Comparison of ENCODE assay signal across 22 cellular contexts in genomic region chr1:162475089-162475488, GRCh38. TPM values are rescaled to one million over a fixed set of nuclear protein-coding genes. Genes with fewer than 3 reads are reported as not detected.
DNase-seq lines count a peak whose midpoint lies in the region; ATAC-seq and TF ChIP-seq lines count a peak whose summit lies in the region.
"Had no signal": no experiment of that assay in that cellular context is flagged by ENCODE, and none has a peak within 500 bp of the region (broad histone marks: within the 10 kb centered on the region; RNA-seq: fewer than 3 reads in every experiment).

No MANE protein-coding gene starts in this region.

- DNase-seq in Right ventricle myocardium superior (no peak), left ventricle myocardium superior (no peak), amygdala (lab: John Stamatoyannopoulos, UW) (peak in 29 of 56 donors; percentile 1 to 68 (median 12)), left lobe of liver (ENCODE audit: low spot score) (peak; percentile 49), aorta (no peak), endodermal cell (no peak), foreskin keratinocyte (no peak)
- no peak for DNase-seq in activated naive CD4-positive, alpha-beta T cell treated with anti-CD3 and anti-CD28 coated beads, Interleukin-2, amount 50 U/mL, for 72 hours (ENCODE audit: low spot score in 2 of 2)
- DNase-seq: BE2C; Caco-2; CD4-positive, alpha-beta T cell; DMS153; GF-D8; GOT3; KG1; NCI-H1092; NCI-H1436 treated with DMSO at 0.1 percent for 48 hours; NCI-H2081; NCI-H2171 treated with DMSO at 0.1 percent for 48 hours; NCI-H69; NK-92 treated with Interleukin-12 subunit alpha and Interleukin-12 subunit beta, amount 100 ng/mL, for 24 hours; SHP77 treated with DMSO at 0.1 percent for 48 hours had no signal

- peaks cover 1% of the 10 kb centered on the region for H3K36me3 Mint-ChIP-seq in endodermal cell (ENCODE audit: low read depth)
- peaks cover 0 to 5% of the 10 kb centered on the region in 2 donors for H3K36me3 Mint-ChIP-seq in activated naive CD4-positive, alpha-beta T cell treated with anti-CD3 and anti-CD28 coated beads, Interleukin-2, amount 50 U/mL, for 72 hours

- no peak overlapping the region for H3K27ac Mint-ChIP-seq in endodermal cell
- H3K27ac Mint-ChIP-seq in activated naive CD4-positive, alpha-beta T cell treated with anti-CD3 and anti-CD28 coated beads, Interleukin-2, amount 50 U/mL, for 72 hours = no peak overlapping the region
- H3K27ac Mint-ChIP-seq: CD4-positive, alpha-beta T cell had no signal

- ATAC-seq in Right ventricle myocardium superior (ENCODE audit: poor library complexity) (peak; percentile 39), left ventricle myocardium superior (no peak), left lobe of liver (peak; percentile 90), aorta (ENCODE audit: low FRiP score) (peak; percentile 41), foreskin keratinocyte (no peak)
- no peak for ATAC-seq in activated naive CD4-positive, alpha-beta T cell treated with anti-CD3 and anti-CD28 coated beads, Interleukin-2, amount 50 U/mL, for 72 hours

- H3K4me1 Mint-ChIP-seq in endodermal cell = peaks cover 6% of the 10 kb centered on the region

- H3K4me3 ChIP-seq in aorta (ENCODE audit: low read length in 2 of 2) (no peak overlapping the region), endodermal cell (ENCODE audit: low read length) (no peak overlapping the region)

- H3K36me3 ChIP-seq in aorta (ENCODE audit: control insufficient read depth in 1 of 2, insufficient read depth in 2 of 2, low read length in 1 of 2) (no peaks in the 10 kb centered on the region), endodermal cell (ENCODE audit: control insufficient read depth, insufficient read depth, low read length) (no peaks in the 10 kb centered on the region)
- H3K36me3 ChIP-seq: BE2C had no signal

- TF ChIP-seq CTCF in endodermal cell (conservative IDR thresholded peaks at IDR 0.05) (no peak), foreskin keratinocyte (conservative IDR thresholded peaks at IDR 0.05) (no peak)

- H3K4me3 Mint-ChIP-seq in endodermal cell = no peak overlapping the region
- H3K4me3 Mint-ChIP-seq: CD4-positive, alpha-beta T cell had no signal

- H3K4me1 ChIP-seq in aorta (ENCODE audit: control insufficient read depth in 1 of 2, insufficient read depth in 2 of 2, low read length in 2 of 2) (no peaks in the 10 kb centered on the region), endodermal cell (ENCODE audit: control insufficient read depth, insufficient read depth, low read length) (no peaks in the 10 kb centered on the region), foreskin keratinocyte (no peaks in the 10 kb centered on the region)
- H3K4me1 ChIP-seq: BE2C, Caco-2 had no signal

- intact Hi-C loops in Right ventricle myocardium superior (cut with DNase I) = no loop called here
- intact Hi-C loops in left ventricle myocardium superior (cut with micrococcal nuclease) = no loop called here
- intact Hi-C loops in aorta (cut with DNase I) = no loop called here

- H3K27ac ChIP-seq in aorta (ENCODE audit: low read depth in 1 of 2, low read length in 2 of 2) = no peak overlapping the region
- no peak overlapping the region for H3K27ac ChIP-seq in endodermal cell (ENCODE audit: low read depth, low read length)
- H3K27ac ChIP-seq in foreskin keratinocyte = no peak overlapping the region

- H3K9me3 Mint-ChIP-seq in endodermal cell = no peaks in the 10 kb centered on the region
- peaks cover 0 to 11% of the 10 kb centered on the region in 2 donors for H3K9me3 Mint-ChIP-seq in activated naive CD4-positive, alpha-beta T cell treated with anti-CD3 and anti-CD28 coated beads, Interleukin-2, amount 50 U/mL, for 72 hours

- H3K27me3 Mint-ChIP-seq in endodermal cell (ENCODE audit: insufficient read depth) = peaks cover 6% of the 10 kb centered on the region

- H3K27me3 ChIP-seq in aorta (ENCODE audit: control insufficient read depth in 1 of 2, insufficient read depth in 2 of 2, low read length in 1 of 2) (no peaks in the 10 kb centered on the region), endodermal cell (ENCODE audit: control insufficient read depth, insufficient read depth, low read length, poor library complexity, severe bottlenecking) (no peaks in the 10 kb centered on the region), foreskin keratinocyte (peaks cover 14% of the 10 kb centered on the region)
- H3K27me3 ChIP-seq: BE2C had no signal

- no peak overlapping the region for H3K9ac ChIP-seq in endodermal cell (ENCODE audit: extremely low read depth, low read length, poor library complexity, severe bottlenecking)

- H3K9me3 ChIP-seq in aorta (ENCODE audit: control insufficient read depth, low read length) (peaks cover 8% of the 10 kb centered on the region), endodermal cell (ENCODE audit: control insufficient read depth, low read length) (no peaks in the 10 kb centered on the region)
- H3K9me3 ChIP-seq: BE2C had no signal

- 14 to 21% methylated on average over 2 of the region's 2 CpGs for WGBS in aorta, 2 donors
- 94 to 100% methylated on average over 2 of the region's 2 CpGs for WGBS in endodermal cell (ENCODE audit: insufficient coverage in 1 of 2, insufficient read length in 1 of 2), 2 experiments

RNA-seq across cellular contexts. Expression of gene UHMK1, which starts 22.5 kb away (rescaled TPM):
- 18.6 TPM for total RNA-seq in Right ventricle myocardium superior
- total RNA-seq in left ventricle myocardium superior = 22.7 TPM
- total RNA-seq in left lobe of liver = 35.8 TPM
- total RNA-seq in aorta = 10 to 100 TPM; 28.0 to 29.6 TPM
- 10 to 100 TPM in 1 of 2 donors, 1 to 10 TPM in 1; 8.7 to 14.7 TPM for polyA plus RNA-seq in aorta
- 10 to 100 TPM; 19.2 to 26.0 TPM for total RNA-seq in endodermal cell
- 16.5 TPM for polyA plus RNA-seq in endodermal cell (2013, experiment 1 of 2)
- 17.3 TPM for polyA plus RNA-seq in endodermal cell (2013, experiment 2 of 2)
- 68.0 and 72.3 TPM in 2 replicates for total RNA-seq in foreskin keratinocyte
- 11.0 and 12.5 TPM in 2 replicates for polyA plus RNA-seq in foreskin keratinocyte
- 10 to 100 TPM; 45.6 to 51.8 TPM for total RNA-seq in activated naive CD4-positive, alpha-beta T cell treated with anti-CD3 and anti-CD28 coated beads, Interleukin-2, amount 50 U/mL, for 72 hours

Comparison
In these comparisons a context has a peak if more than half of its experiments do, and no peak if none do; other contexts are left out.
1. ATAC-seq: peak in Right ventricle myocardium superior (single experiment), left lobe of liver (single experiment) and aorta (single experiment); none in left ventricle myocardium superior (single experiment), foreskin keratinocyte (single experiment) and activated naive CD4-positive, alpha-beta T cell treated with anti-CD3 and anti-CD28 coated beads, Interleukin-2, amount 50 U/mL, for 72 hours (0 of 2).
2. DNase-seq: peak in amygdala (29 of 56) and left lobe of liver (single experiment); none in Right ventricle myocardium superior (single experiment), left ventricle myocardium superior (single experiment), aorta (0 of 2), endodermal cell (single experiment), foreskin keratinocyte (0 of 2) and activated naive CD4-positive, alpha-beta T cell treated with anti-CD3 and anti-CD28 coated beads, Interleukin-2, amount 50 U/mL, for 72 hours (0 of 2).